ENCODE assay signal across 1 cellular context in the genomic region with DNA sequence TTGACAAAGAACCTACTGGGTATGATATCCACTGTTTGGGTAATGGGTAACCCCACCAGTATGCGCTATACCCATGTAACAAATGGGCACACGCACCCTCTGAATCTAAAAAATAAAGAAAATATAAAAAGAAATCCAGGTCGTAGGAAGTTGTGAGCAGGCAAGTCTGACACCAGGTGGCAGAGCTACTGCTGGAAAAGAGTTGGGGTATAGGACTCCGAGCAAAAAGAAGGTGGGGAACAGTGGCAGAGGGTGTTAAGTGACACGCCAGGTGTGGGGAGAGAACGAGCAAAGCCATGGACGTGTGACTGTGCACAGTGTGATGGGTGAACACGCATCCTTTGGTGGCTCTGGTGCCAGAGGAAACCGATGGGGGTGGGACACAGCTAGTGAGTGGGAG.
TF ChIP-seq lines count a peak whose summit lies in the region.

No MANE protein-coding gene starts in this region.

TF ChIP-seq in H1, 55 proteins besides CTCF, POLR2A, EP300 and RAD21:
- TF ChIP-seq JUND (IDR thresholded peaks at IDR 0.05; ENCODE audit: low read length): no peak
- no peak for TF ChIP-seq TCF12 (IDR thresholded peaks at IDR 0.05; ENCODE audit: low read depth, low read length)
- no peak for TF ChIP-seq TAF1 (IDR thresholded peaks at IDR 0.05; ENCODE audit: low read depth, low read length)
- TF ChIP-seq KDM4A (IDR thresholded peaks at IDR 0.05; ENCODE audit: low read depth, low read length, severe bottlenecking): no peak
- no peak for TF ChIP-seq SIX5 (IDR thresholded peaks at IDR 0.05; ENCODE audit: low read depth, low read length)
- TF ChIP-seq GTF2F1 (IDR thresholded peaks at IDR 0.05; ENCODE audit: borderline replicate concordance, low read depth, low read length): no peak
- TF ChIP-seq TBP (IDR thresholded peaks at IDR 0.05; ENCODE audit: low read depth, low read length): no peak
- TF ChIP-seq ATF3 (IDR thresholded peaks at IDR 0.05; ENCODE audit: insufficient read depth, low read depth, low read length): no peak
- TF ChIP-seq, protein P1, sequence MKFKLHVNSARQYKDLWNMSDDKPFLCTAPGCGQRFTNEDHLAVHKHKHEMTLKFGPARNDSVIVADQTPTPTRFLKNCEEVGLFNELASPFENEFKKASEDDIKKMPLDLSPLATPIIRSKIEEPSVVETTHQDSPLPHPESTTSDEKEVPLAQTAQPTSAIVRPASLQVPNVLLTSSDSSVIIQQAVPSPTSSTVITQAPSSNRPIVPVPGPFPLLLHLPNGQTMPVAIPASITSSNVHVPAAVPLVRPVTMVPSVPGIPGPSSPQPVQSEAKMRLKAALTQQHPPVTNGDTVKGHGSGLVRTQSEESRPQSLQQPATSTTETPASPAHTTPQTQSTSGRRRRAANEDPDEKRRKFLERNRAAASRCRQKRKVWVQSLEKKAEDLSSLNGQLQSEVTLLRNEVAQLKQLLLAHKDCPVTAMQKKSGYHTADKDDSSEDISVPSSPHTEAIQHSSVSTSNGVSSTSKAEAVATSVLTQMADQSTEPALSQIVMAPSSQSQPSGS (IDR thresholded peaks at IDR 0.05; ENCODE audit: low read length): no peak
- no peak for TF ChIP-seq GABPA (IDR thresholded peaks at IDR 0.05; ENCODE audit: borderline replicate concordance, insufficient read depth, low read length)
- TF ChIP-seq JUN (IDR thresholded peaks at IDR 0.05; ENCODE audit: low read depth, low read length): no peak
- TF ChIP-seq SIN3A (conservative IDR thresholded peaks at IDR 0.05 in 1 of 2, IDR thresholded peaks at IDR 0.05 in 1 of 2; ENCODE audit: low read depth in 1 of 2, low read length in 2 of 2): no peak
- TF ChIP-seq CHD2 (IDR thresholded peaks at IDR 0.05; ENCODE audit: low read length): no peak
- no peak for TF ChIP-seq HDAC6 (IDR thresholded peaks at IDR 0.05; ENCODE audit: low read depth, low read length)
- no peak for TF ChIP-seq RBBP5 (IDR thresholded peaks at IDR 0.05; ENCODE audit: borderline replicate concordance, low read depth, low read length)
- no peak for TF ChIP-seq RNF2 (IDR thresholded peaks at IDR 0.05; ENCODE audit: borderline replicate concordance, low read depth, low read length, missing control alignments, poor library complexity, severe bottlenecking)
